In genomic region chr1:227946624-227947424, GRCh38 we compare ENCODE assay signal across 8 cellular contexts. TPM values are rescaled to one million over a fixed set of nuclear protein-coding genes. Genes with fewer than 3 reads are reported as not detected.
DNase-seq lines count a peak whose midpoint lies in the region; ATAC-seq and TF ChIP-seq lines count a peak whose summit lies in the region.

No MANE protein-coding gene starts in this region.

- TF ChIP-seq CTCF in coronary artery (IDR thresholded peaks at IDR 0.05): peak; percentile 37

- DNase-seq in Caki2 (ENCODE audit: low read depth) (peak; percentile 89), NCI-H146 (lab: John Stamatoyannopoulos, UW) (peak; percentile 83), coronary artery (ENCODE audit: low spot score) (peak; percentile 73), kidney tubule cell (ENCODE audit: low spot score) (peak; percentile 86), NCI-H524 treated with DMSO at 0.1 percent for 48 hours (lab: John Stamatoyannopoulos, UW) (no peak)
- peak; percentile 22 for DNase-seq in activated CD4-positive, CD25-positive, alpha-beta regulatory T cell treated with anti-CD3 and anti-CD28 coated beads, Interleukin-2, amount 50 U/mL, for 16 hours (ENCODE audit: low read depth, low spot score)
- DNase-seq in stimulated activated CD4-positive, alpha-beta T cell treated with anti-CD3 and anti-CD28 coated beads, Interleukin-15, amount 100 ng/mL, for 24 hours: peak; percentile 61

- in situ Hi-C loops in Caki2 (cut with HindIII; ENCODE audit: low pct_unique_long_range_greater_than_20kb, low sequenced_read_pairs): no loop called here

- peak overlapping the region; percentile 76 for H3K4me3 ChIP-seq in coronary artery

- H3K27ac ChIP-seq in coronary artery: peak overlapping the region in 1 of 2 donors; percentile 75

- peak; percentile 59 for ATAC-seq in GM21528 (IDR thresholded peaks at IDR 0.05; ENCODE audit: low FRiP score, unreplicated experiment)

RNA-seq across cellular contexts. Expression of gene WNT9A, which starts 0.9 kb away (rescaled TPM):
- 1.1 and 2.7 TPM in 2 replicates for total RNA-seq in Caki2 (2014; rRNA removed; shearing (Covaris generic); ENCODE audit: low replicate concordance)

RNA-seq across cellular contexts. Expression of gene WNT3A, which starts 60.0 kb away (rescaled TPM):
- total RNA-seq in Caki2 (2014; rRNA removed; shearing (Covaris generic); ENCODE audit: low replicate concordance): 0.49 TPM in 1 of 2 replicates, not detected in the other
